In genomic region chr1:201114245-201115131, GRCh38 we compare ENCODE assay signal across 8 cellular contexts. TPM values are rescaled to one million over a fixed set of nuclear protein-coding genes. Genes with fewer than 3 reads are reported as not detected.
DNase-seq lines count a peak whose midpoint lies in the region; ATAC-seq and TF ChIP-seq lines count a peak whose summit lies in the region.

No MANE protein-coding gene starts in this region.

- no peak overlapping the region for H3K27ac ChIP-seq in rectal smooth muscle tissue (ENCODE audit: low read depth, low read length)
- no peak overlapping the region for H3K27ac ChIP-seq in aorta (ENCODE audit: low read depth in 1 of 2, low read length in 2 of 2)

- H3K4me3 ChIP-seq in astrocyte of the cerebellum (ENCODE audit: low read depth, low read length), result peak overlapping the region; percentile 54
- H3K4me3 ChIP-seq in rectal smooth muscle tissue (ENCODE audit: low read length), result peak overlapping the region; percentile 81
- peak overlapping the region; percentile 18 to 38 for H3K4me3 ChIP-seq in aorta (ENCODE audit: low read length in 2 of 2)

- in situ Hi-C loops in astrocyte of the cerebellum (cut with HindIII; ENCODE audit: low sequenced_read_pairs), result no loop called here

- DNase-seq in NCI-H1694 treated with DMSO at 0.1 percent for 48 hours (lab: John Stamatoyannopoulos, UW) (peak; percentile 97), T-helper 22 cell (ENCODE audit: low read depth) (peak; percentile 41), astrocyte of the cerebellum (ENCODE audit: low read depth) (peak; percentile 79), hepatic stellate cell (ENCODE audit: low spot score) (peak; percentile 98), aorta (peak; percentile 90 to 94)

- ATAC-seq in HG02884 (IDR thresholded peaks at IDR 0.05; ENCODE audit: unreplicated experiment) (peak; percentile 89), aorta (ENCODE audit: low FRiP score) (peak; percentile 93)

- H3K27me3 ChIP-seq in rectal smooth muscle tissue (ENCODE audit: control insufficient read depth, insufficient read depth, low read length), result peaks cover 5% of the 10 kb centered on the region
- no peaks in the 10 kb centered on the region for H3K27me3 ChIP-seq in aorta (ENCODE audit: control insufficient read depth in 1 of 2, insufficient read depth in 2 of 2, low read length in 1 of 2)

- intact Hi-C loops in aorta (cut with DNase I), result loop anchor here (5.0 to 10.0 kb wide), 4 partner anchors 67 to 490 kb away; partner anchors contain the start of genes KIF14 (in 1 of the 2) and KIF21B (in 1 of the 2)

- H3K4me1 ChIP-seq in rectal smooth muscle tissue (ENCODE audit: control insufficient read depth, insufficient read depth, low read length) (no peaks in the 10 kb centered on the region), aorta (ENCODE audit: control insufficient read depth in 1 of 2, insufficient read depth in 2 of 2, low read length in 2 of 2) (no peaks in the 10 kb centered on the region)

- 3% methylated on average over 74 to 88 of the region's 88 CpGs for WGBS in aorta, 2 donors

- no peak overlapping the region for H3K9ac ChIP-seq in rectal smooth muscle tissue (ENCODE audit: low read length)

- TF ChIP-seq CTCF in GM12873 (IDR thresholded peaks at IDR 0.05; ENCODE audit: insufficient read depth, low read depth, low read length, missing control alignments), result peak; percentile 88
- peak; percentile 82 for TF ChIP-seq CTCF in astrocyte of the cerebellum (IDR thresholded peaks at IDR 0.05; ENCODE audit: low read depth, low read length, missing control alignments)

- no peaks in the 10 kb centered on the region for H3K9me3 ChIP-seq in aorta (ENCODE audit: control insufficient read depth, low read length)

- H3K36me3 ChIP-seq in rectal smooth muscle tissue (ENCODE audit: control insufficient read depth, insufficient read depth, low read length) (no peaks in the 10 kb centered on the region), aorta (ENCODE audit: control insufficient read depth in 1 of 2, insufficient read depth in 2 of 2, low read length in 1 of 2) (no peaks in the 10 kb centered on the region)

RNA-seq across cellular contexts. Expression of gene CACNA1S, which starts 2.3 kb away (rescaled TPM):
- total RNA-seq in aorta, result not detected
- not detected for polyA plus RNA-seq in aorta

RNA-seq across cellular contexts. Expression of gene ASCL5, which starts 12.5 kb away (rescaled TPM):
- not detected for total RNA-seq in aorta
- under 1 TPM in 1 of 2 donors, not detected in 1; 0.28 TPM for polyA plus RNA-seq in aorta

RNA-seq across cellular contexts. Expression of gene TMEM9, which starts 39.8 kb away (rescaled TPM):
- total RNA-seq in aorta, result 10 to 100 TPM; 36.3 to 47.4 TPM
- polyA plus RNA-seq in aorta, result 10 to 100 TPM; 43.1 to 77.7 TPM

Comparison
In these comparisons a context has a peak if more than half of its experiments do, and no peak if none do; other contexts are left out.
1. DNase-seq: peak in every context shown above with its lines; median percentile 98 in hepatic stellate cell; 97 in NCI-H1694 treated with DMSO at 0.1 percent for 48 hours; 92 in aorta; 79 in astrocyte of the cerebellum; 41 in T-helper 22 cell.
2. H3K4me3 ChIP-seq: peak in every context shown above with its lines; median percentile 81 in rectal smooth muscle tissue; 54 in astrocyte of the cerebellum; 28 in aorta.